19 cellular contexts compared by ENCODE assay signal in the genomic region with DNA sequence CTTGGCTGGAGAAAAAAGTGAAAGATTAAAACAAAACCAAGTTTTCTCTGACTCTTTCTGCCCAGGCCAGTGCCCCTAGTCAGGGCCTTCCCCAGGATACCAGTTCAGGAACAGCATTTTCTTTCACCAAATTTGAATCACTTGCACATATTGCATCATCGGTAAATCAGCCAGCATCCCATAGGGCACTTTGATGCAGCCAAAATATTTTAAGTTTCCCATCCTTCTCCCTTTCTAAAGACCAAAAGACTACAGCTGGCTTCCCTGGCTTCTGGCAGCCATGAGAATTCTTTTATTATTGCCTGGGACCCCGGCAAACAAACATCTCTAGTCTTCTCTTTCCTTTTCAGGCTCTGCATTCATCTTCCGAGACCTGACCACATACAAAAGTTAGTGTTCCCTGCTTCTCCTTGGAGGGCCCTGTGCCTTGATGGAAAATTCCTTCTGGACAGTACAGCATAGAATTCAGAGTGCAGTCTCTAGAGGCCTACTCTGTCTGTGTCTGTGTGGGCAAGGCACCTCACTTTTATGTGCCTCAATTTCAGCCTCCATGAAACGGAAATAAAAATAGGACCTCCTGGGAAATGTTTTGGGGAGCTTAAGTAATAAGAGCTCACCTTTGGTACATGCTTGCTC.
"Had no signal": no experiment of that assay in that cellular context is flagged by ENCODE, and none has a peak within 500 bp of the region (broad histone marks: within the 10 kb centered on the region; RNA-seq: fewer than 3 reads in every experiment).

No MANE protein-coding gene starts in this region.

- H3K36me3 ChIP-seq: adrenal gland, left lung, transverse colon, uterus had no signal

- DNase-seq: activated CD4-positive, alpha-beta T cell treated with anti-CD3 and anti-CD28 coated beads for 36 hours; activated CD4-positive, alpha-beta T cell treated with anti-CD3 and anti-CD28 coated beads, Interleukin-2, amount 50 U/mL, for 48 hours; activated gamma-delta T cell treated with Interleukin-2 at 50 U/mL for 16 hours; adrenal gland; dermis blood vessel endothelial cell; effector memory CD8-positive, alpha-beta T cell; foreskin fibroblast; left lung; mucosa of descending colon; naive B cell; psoas muscle; stimulated activated CD8-positive, alpha-beta memory T cell treated with anti-CD3 and anti-CD28 coated beads, Interleukin-4, amount 100 ng/mL, for 48 hours; stimulated activated naive CD8-positive, alpha-beta T cell treated with anti-CD3 and anti-CD28 coated beads, Interleukin-15, Interleukin-2, amounts not matched to agents 100 U/mL and 50 U/mL, for 24 hours; transverse colon; uterus had no signal

- H3K27ac ChIP-seq: adrenal gland, left lung, psoas muscle, transverse colon had no signal

- FAIRE-seq: astrocyte, keratinocyte had no signal

- H3K4me1 ChIP-seq: adrenal gland, left lung, psoas muscle, transverse colon, uterus had no signal

- ATAC-seq: activated CD4-positive, alpha-beta T cell treated with anti-CD3 and anti-CD28 coated beads for 36 hours; activated naive CD4-positive, alpha-beta T cell treated with anti-CD3 and anti-CD28 coated beads, Interleukin-2, amount 50 U/mL, for 72 hours; effector memory CD8-positive, alpha-beta T cell; left lung; mucosa of descending colon; psoas muscle; stimulated activated naive CD8-positive, alpha-beta T cell treated with anti-CD3 and anti-CD28 coated beads, Interleukin-15, Interleukin-2, amounts not matched to agents 100 U/mL and 50 U/mL, for 24 hours; WTC11 had no signal

- H3K4me3 ChIP-seq: adrenal gland, left lung, mucosa of descending colon, psoas muscle, transverse colon, uterus had no signal

- H3K27me3 ChIP-seq: adrenal gland, left lung, transverse colon, uterus had no signal

- H3K9me3 ChIP-seq: adrenal gland, left lung, mucosa of descending colon, psoas muscle, transverse colon, uterus had no signal
